In genomic region chr5:154758977-154759376, GRCh38 we compare ENCODE assay signal across 1 cellular context.
TF ChIP-seq lines count a peak whose summit lies in the region.

No MANE protein-coding gene starts in this region.

TF ChIP-seq in HCT116, 20 proteins besides CTCF, POLR2A, EP300 and RAD21 (continued from another document):
- no peak for TF ChIP-seq ZBTB33 (IDR thresholded peaks at IDR 0.05; ENCODE audit: extremely low read depth, insufficient replicate concordance, low read length)
- no peak for TF ChIP-seq EZH2 (IDR thresholded peaks at IDR 0.05)
- TF ChIP-seq ZNF274 (IDR thresholded peaks at IDR 0.05; ENCODE audit: low read depth, low read length): no peak
- no peak for TF ChIP-seq ELF1 (IDR thresholded peaks at IDR 0.05; ENCODE audit: borderline replicate concordance, low read depth)
- TF ChIP-seq CEBPB (IDR thresholded peaks at IDR 0.05; ENCODE audit: low read depth): no peak
- no peak for TF ChIP-seq SIN3A (IDR thresholded peaks at IDR 0.05; ENCODE audit: low read depth)
- TF ChIP-seq JUND (IDR thresholded peaks at IDR 0.05): no peak
